1 cellular context compared by ENCODE assay signal in the genomic region with DNA sequence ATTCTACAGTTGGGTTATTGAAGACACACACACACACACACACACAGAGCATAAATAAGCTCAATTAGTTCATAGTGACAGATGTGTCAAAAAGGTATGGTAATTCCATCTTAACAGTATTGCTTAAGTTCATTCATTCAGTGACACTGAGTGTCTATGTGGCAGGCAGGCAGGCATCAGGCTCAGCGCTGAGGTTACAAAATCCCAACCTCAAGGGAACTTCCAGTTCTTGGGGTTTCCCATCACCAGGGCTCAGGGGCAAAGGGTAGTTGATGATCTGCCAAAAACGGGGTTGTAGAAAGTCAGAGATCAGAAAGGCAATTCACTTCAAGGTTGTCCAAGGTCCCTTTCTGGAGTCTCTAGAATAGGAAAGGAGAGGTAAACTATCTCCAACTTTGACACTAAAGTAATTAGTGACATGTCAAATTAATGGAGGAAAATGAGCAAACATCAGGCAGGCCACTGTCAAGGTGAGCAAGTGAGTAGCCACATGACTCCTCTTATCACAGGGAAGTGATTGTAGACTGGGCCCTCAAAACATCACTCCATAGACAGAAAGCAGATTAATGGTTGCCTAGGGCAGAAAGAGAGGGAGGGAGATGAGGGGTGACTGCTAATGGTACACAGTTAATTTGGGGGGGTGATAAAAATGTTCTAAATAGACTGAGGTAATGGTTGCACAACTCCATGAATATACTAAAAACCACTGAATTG.
TF ChIP-seq lines count a peak whose summit lies in the region.

No MANE protein-coding gene starts in this region.

TF ChIP-seq in HEK293, 187 proteins besides CTCF, POLR2A, EP300 and RAD21 (continued from another document):
- TF ChIP-seq ATF2 (tag by site-specific recombination; IDR thresholded peaks at IDR 0.05; ENCODE audit: low read depth), result no peak
- TF ChIP-seq ZNF366 (tag by site-specific recombination; conservative IDR thresholded peaks at IDR 0.05), result no peak
- TF ChIP-seq ZNF785 (tag by site-specific recombination; IDR thresholded peaks at IDR 0.05), result no peak
- no peak for TF ChIP-seq ZBTB10 (tag by site-specific recombination; IDR thresholded peaks at IDR 0.05)
- TF ChIP-seq, protein P1, sequence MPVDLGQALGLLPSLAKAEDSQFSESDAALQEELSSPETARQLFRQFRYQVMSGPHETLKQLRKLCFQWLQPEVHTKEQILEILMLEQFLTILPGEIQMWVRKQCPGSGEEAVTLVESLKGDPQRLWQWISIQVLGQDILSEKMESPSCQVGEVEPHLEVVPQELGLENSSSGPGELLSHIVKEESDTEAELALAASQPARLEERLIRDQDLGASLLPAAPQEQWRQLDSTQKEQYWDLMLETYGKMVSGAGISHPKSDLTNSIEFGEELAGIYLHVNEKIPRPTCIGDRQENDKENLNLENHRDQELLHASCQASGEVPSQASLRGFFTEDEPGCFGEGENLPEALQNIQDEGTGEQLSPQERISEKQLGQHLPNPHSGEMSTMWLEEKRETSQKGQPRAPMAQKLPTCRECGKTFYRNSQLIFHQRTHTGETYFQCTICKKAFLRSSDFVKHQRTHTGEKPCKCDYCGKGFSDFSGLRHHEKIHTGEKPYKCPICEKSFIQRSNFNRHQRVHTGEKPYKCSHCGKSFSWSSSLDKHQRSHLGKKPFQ (tag by site-specific recombination; IDR thresholded peaks at IDR 0.05), result no peak
- TF ChIP-seq ZNF211 (tag by site-specific recombination; IDR thresholded peaks at IDR 0.05; ENCODE audit: low read depth), result no peak
- TF ChIP-seq ZNF266 (tag by site-specific recombination; IDR thresholded peaks at IDR 0.05; ENCODE audit: low read depth), result no peak
- TF ChIP-seq GLIS1 (tag by site-specific recombination; IDR thresholded peaks at IDR 0.05), result no peak
- no peak for TF ChIP-seq SCRT2 (tag by site-specific recombination; IDR thresholded peaks at IDR 0.05)
- no peak for TF ChIP-seq ZNF341 (tag by site-specific recombination; IDR thresholded peaks at IDR 0.05; ENCODE audit: low read depth)
- no peak for TF ChIP-seq ZNF747 (tag by site-specific recombination; IDR thresholded peaks at IDR 0.05)
- no peak for TF ChIP-seq ZSCAN5A (tag by site-specific recombination; IDR thresholded peaks at IDR 0.05)
- no peak for TF ChIP-seq ZNF621 (tag by site-specific recombination; IDR thresholded peaks at IDR 0.05)
- peak; percentile 36; the same call in 1 of the 2 replicates for TF ChIP-seq PRDM6 (tag by site-specific recombination; IDR thresholded peaks at IDR 0.05)
- TF ChIP-seq RBAK (tag by site-specific recombination; IDR thresholded peaks at IDR 0.05), result no peak
- TF ChIP-seq OSR2 (tag by site-specific recombination; IDR thresholded peaks at IDR 0.05), result 0 out of 2 replicates have a peak, but pooled peaks have one; percentile 17
- TF ChIP-seq FEZF1 (tag by site-specific recombination; IDR thresholded peaks at IDR 0.05), result peak; percentile 77
- no peak for TF ChIP-seq ZNF518A (tag by site-specific recombination; conservative IDR thresholded peaks at IDR 0.05; ENCODE audit: low read depth)
- no peak for TF ChIP-seq ZNF132 (tag by site-specific recombination; IDR thresholded peaks at IDR 0.05; ENCODE audit: borderline replicate concordance)
- TF ChIP-seq TSHZ1 (tag by site-specific recombination; IDR thresholded peaks at IDR 0.05; ENCODE audit: borderline replicate concordance), result no peak
- TF ChIP-seq ZSCAN23 (tag by site-specific recombination; IDR thresholded peaks at IDR 0.05), result no peak
